Comparison of ENCODE assay signal across 8 cellular contexts in genomic region chr12:57110189-57111045, GRCh38. TPM values are rescaled to one million over a fixed set of nuclear protein-coding genes. Genes with fewer than 3 reads are reported as not detected.
DNase-seq lines count a peak whose midpoint lies in the region; ATAC-seq and TF ChIP-seq lines count a peak whose summit lies in the region.

No MANE protein-coding gene starts in this region.

- H3K4me1 Mint-ChIP-seq in neural progenitor cell: peaks cover 44% of the 10 kb centered on the region

- H3F3A ChIP-seq in neural progenitor cell (ENCODE audit: low read depth): peaks cover 20% of the 10 kb centered on the region

- peaks cover 2% of the 10 kb centered on the region for H3K9me3 Mint-ChIP-seq in neural progenitor cell

- no peak for TF ChIP-seq RAD21 in HCT116 (IDR thresholded peaks at IDR 0.05; ENCODE audit: low read depth)

- 0 to 1% methylated on average over 14 to 17 of the region's 27 CpGs for WGBS in thyroid gland, 2 donors

- intact Hi-C loops in HCT116 (cut with micrococcal nuclease) (loop anchor here (1.0 kb wide), 1 partner anchor 21 kb away; the partner anchor contains the start of gene NAB2), thyroid gland (cut with DNase I) (loop anchor here (5.0 to 10.0 kb wide), 2 partner anchors 43 to 106 kb away; partner anchors contain the start of gene ZBTB39)

- CTCF ChIA-PET in HCT116 (lab: Charles Lee): interaction anchor here (1.1 to 3.9 kb wide), 9 partner anchors 15 to 133 kb away, joined by 6 to 181 read pairs (median 20); partner anchors contain the start of genes LRP1, NAB2, NEMP1 and ZBTB39

- H3K9ac ChIP-seq in HCT116 (ENCODE audit: low read length): peak overlapping the region; percentile 96
- H3K9ac ChIP-seq in fibroblast of lung (ENCODE audit: insufficient read depth, low read length): peak overlapping the region; percentile 79
- H3K9ac ChIP-seq in neural progenitor cell: no peak overlapping the region

- H3K4me3 ChIP-seq in HCT116 (replicated peaks in 1 of 2; ENCODE audit: low read depth in 1 of 2, low read length in 2 of 2): peak overlapping the region; percentile 80 to 81
- H3K4me3 ChIP-seq in fibroblast of lung (replicated peaks in 1 of 4; ENCODE audit: control extremely low read depth in 1 of 4, insufficient read depth in 1 of 4, low read depth in 3 of 4, low read length in 4 of 4): peak overlapping the region; percentile 77 to 95 (median 86)
- H3K4me3 ChIP-seq in neural progenitor cell: peak overlapping the region; percentile 41
- peak overlapping the region; percentile 22 to 74 (median 47) for H3K4me3 ChIP-seq in thyroid gland (replicated peaks in 1 of 3)

- H3K27ac ChIP-seq in HCT116 (ENCODE audit: low read depth, low read length): peak overlapping the region; percentile 91
- peak overlapping the region; percentile 98 for H3K27ac ChIP-seq in fibroblast of lung (ENCODE audit: insufficient read depth, low read length)
- H3K27ac ChIP-seq in neural progenitor cell: no peak overlapping the region
- H3K27ac ChIP-seq in thyroid gland: peak overlapping the region; percentile 96 to 99 (median 99)

- no peaks in the 10 kb centered on the region for H3K27me3 ChIP-seq in HCT116 (ENCODE audit: insufficient read depth, low read length)
- H3K27me3 ChIP-seq in fibroblast of lung (ENCODE audit: control insufficient read depth, insufficient read depth, low read length): no peaks in the 10 kb centered on the region
- no peaks in the 10 kb centered on the region for H3K27me3 ChIP-seq in neural progenitor cell
- H3K27me3 ChIP-seq in thyroid gland: no peaks in the 10 kb centered on the region

- TF ChIP-seq CTCF in HCT116 (IDR thresholded peaks at IDR 0.05 in 2 of 3, conservative IDR thresholded peaks at IDR 0.05 in 1 of 3; ENCODE audit: borderline replicate concordance in 1 of 3, insufficient read depth in 1 of 3, low read depth in 2 of 3, low read length in 2 of 3) (no peak), fibroblast of lung (conservative IDR thresholded peaks at IDR 0.05 in 1 of 2, IDR thresholded peaks at IDR 0.05 in 1 of 2; ENCODE audit: low read depth in 1 of 2, low read length in 2 of 2) (no peak), neural progenitor cell (IDR thresholded peaks at IDR 0.05) (peak; percentile 22), thyroid gland (IDR thresholded peaks at IDR 0.05) (peak in 1 of 6 experiments; percentile 12)

- H2AFZ ChIP-seq in HCT116 (ENCODE audit: low read depth, low read length, poor library complexity, severe bottlenecking) (no peak overlapping the region), fibroblast of lung (ENCODE audit: low read length) (no peak overlapping the region), neural progenitor cell (replicated peaks) (peak overlapping the region; percentile 63)

- DNase-seq in GM03348 (ENCODE audit: low spot score): peak; percentile 67
- DNase-seq in HCT116 (ENCODE audit: low read depth, low spot score): no peak
- peak; percentile 63 to 82 for DNase-seq in NOMO-1 (lab: John Stamatoyannopoulos, UW; ENCODE audit: unreplicated experiment in 2 of 2)
- DNase-seq in activated T-cell treated with anti-CD3 and anti-CD28 coated beads for 4 hours: peak; percentile 61
- DNase-seq in fibroblast of lung (ENCODE audit: low read depth in 2 of 2): peak in 1 of 2 donors; percentile 50
- peak; percentile 91 for DNase-seq in neural progenitor cell (ENCODE audit: low spot score)
- DNase-seq in thyroid gland: peak; percentile 72 to 75
- no peak for DNase-seq in D341Med (ENCODE audit: low spot score)

- no peaks in the 10 kb centered on the region for H3K9me2 ChIP-seq in HCT116 (ENCODE audit: insufficient read depth)

- H3K36me3 ChIP-seq in HCT116 (ENCODE audit: control insufficient read depth in 1 of 2, insufficient read depth in 2 of 2, low read length in 2 of 2) (peaks cover 0 to 7% of the 10 kb centered on the region in 2 experiments; a peak in 1 of 4 replicates), fibroblast of lung (ENCODE audit: control insufficient read depth, insufficient read depth, low read length) (peaks cover 9% of the 10 kb centered on the region), neural progenitor cell (no peaks in the 10 kb centered on the region), thyroid gland (peaks cover 11 to 17% of the 10 kb centered on the region in 2 donors)

- H3K4me1 ChIP-seq in HCT116 (ENCODE audit: control insufficient read depth in 1 of 2, insufficient read depth in 2 of 2, low read length in 2 of 2): peaks cover 11 to 36% of the 10 kb centered on the region in 2 experiments
- H3K4me1 ChIP-seq in fibroblast of lung (ENCODE audit: control insufficient read depth, extremely low read depth, insufficient read depth, low read length): peaks cover 6% of the 10 kb centered on the region
- peaks cover 22% of the 10 kb centered on the region for H3K4me1 ChIP-seq in neural progenitor cell
- H3K4me1 ChIP-seq in thyroid gland: peaks cover 7 to 27% of the 10 kb centered on the region in 2 donors

- BruUV-seq in HCT116 (replicated peaks; lab: Mats Ljungman, UMichigan): TSS peak; percentile 92

- H3K79me2 ChIP-seq in HCT116 (ENCODE audit: insufficient read depth, low read length) (peaks cover 15% of the 10 kb centered on the region), fibroblast of lung (ENCODE audit: control insufficient read depth, insufficient read depth, low read length) (peaks cover 21% of the 10 kb centered on the region), neural progenitor cell (ENCODE audit: low read depth) (peaks cover 3% of the 10 kb centered on the region)

- H3K27ac Mint-ChIP-seq in neural progenitor cell: peak overlapping the region; percentile 97

- POLR2A ChIA-PET in HCT116 (lab: Charles Lee): interaction anchor here (1.3 to 3.3 kb wide), 13 partner anchors 8 to 422 kb away, joined by 3 to 55 read pairs (median 5); partner anchors contain the start of genes LRP1, NAB2, NEMP1 and PTGES3

- H3K36me3 Mint-ChIP-seq in neural progenitor cell: peaks cover 4% of the 10 kb centered on the region

- H3K27me3 Mint-ChIP-seq in neural progenitor cell (ENCODE audit: insufficient read depth, low read depth): peaks cover 5% of the 10 kb centered on the region

- H3K9me3 ChIP-seq in HCT116 (ENCODE audit: control insufficient read depth in 1 of 2, insufficient read depth in 1 of 2, low read depth in 1 of 2, low read length in 2 of 2) (no peaks in the 10 kb centered on the region), fibroblast of lung (ENCODE audit: control insufficient read depth, insufficient read depth, low read depth, low read length) (no peaks in the 10 kb centered on the region), neural progenitor cell (ENCODE audit: low read depth) (no peaks in the 10 kb centered on the region), thyroid gland (no peaks in the 10 kb centered on the region)

- H4K20me1 ChIP-seq in HCT116 (ENCODE audit: insufficient read depth) (no peaks in the 10 kb centered on the region), fibroblast of lung (ENCODE audit: control insufficient read depth, extremely low read depth, insufficient read depth, low read length) (no peaks in the 10 kb centered on the region), neural progenitor cell (ENCODE audit: low read depth) (no peaks in the 10 kb centered on the region)

- RAD21 ChIA-PET in HCT116 (lab: Charles Lee; ENCODE audit: low non-redundant PET in 1 of 2, low total read pairs in 2 of 2, uncharacterized antibody in 2 of 2, unreplicated experiment in 2 of 2): interaction anchor here (0.6 to 2.3 kb wide), 6 partner anchors 22 to 63 kb away, joined by 3 to 36 read pairs (median 5); partner anchors contain the start of gene NEMP1 (in 1 of the 2)

- TF ChIP-seq POLR2A in HCT116 (IDR thresholded peaks at IDR 0.05; ENCODE audit: borderline replicate concordance, extremely low read depth, insufficient read depth, insufficient read length) (peak; percentile 42), thyroid gland (IDR thresholded peaks at IDR 0.05) (peak; percentile 35 to 70)

- H3K4me3 Mint-ChIP-seq in neural progenitor cell: peak overlapping the region; percentile 86

- peak; percentile 46 for ATAC-seq in HCT116

- peak overlapping the region; percentile 92 for H3K4me2 ChIP-seq in HCT116 (ENCODE audit: low read length)
- peak overlapping the region; percentile 99 for H3K4me2 ChIP-seq in fibroblast of lung (ENCODE audit: extremely low read depth, insufficient read depth, low read length)
- peak overlapping the region; percentile 81 for H3K4me2 ChIP-seq in neural progenitor cell

RNA-seq across cellular contexts. Expression of gene STAT6, which starts 0.7 kb away (rescaled TPM):
- 78.5 TPM for total RNA-seq in HCT116 (2021; ENCODE audit: unreplicated experiment)
- polyA plus RNA-seq in HCT116 (2012): 53.3 and 55.0 TPM in 2 replicates
- total RNA-seq in fibroblast of lung: 90.4 and 103 TPM in 2 replicates
- polyA plus RNA-seq in fibroblast of lung: 116 and 123 TPM in 2 replicates
- 99.4 and 116 TPM in 2 replicates for polyA plus RNA-seq in fibroblast of lung (2012)
- 235 and 253 TPM in 2 replicates for polyA minus RNA-seq in fibroblast of lung (ENCODE audit: low replicate concordance)
- total RNA-seq in neural progenitor cell (ENCODE audit: low replicate concordance): 12.9 and 21.6 TPM in 2 replicates
- 100 to 1,000 TPM in 1 of 4 donors, 10 to 100 TPM in 3; 79.0 to 144 (median 89.8) TPM for total RNA-seq in thyroid gland

RNA-seq across cellular contexts. Expression of gene LRP1, which starts 17.9 kb away (rescaled TPM):
- total RNA-seq in HCT116 (2021; ENCODE audit: unreplicated experiment) (12.0 TPM), fibroblast of lung (377 and 464 TPM in 2 replicates), neural progenitor cell (ENCODE audit: low replicate concordance) (13.9 and 31.9 TPM in 2 replicates), thyroid gland (100 to 1,000 TPM in 3 of 4 donors, 10 to 100 TPM in 1; 98.5 to 161 (median 118) TPM)
- 9.3 and 14.6 TPM in 2 replicates for polyA plus RNA-seq in HCT116 (2012)
- 92.2 and 96.9 TPM in 2 replicates for polyA plus RNA-seq in fibroblast of lung
- 209 and 246 TPM in 2 replicates for polyA plus RNA-seq in fibroblast of lung (2012)
- 1,375 and 1,576 TPM in 2 replicates for polyA minus RNA-seq in fibroblast of lung (ENCODE audit: low replicate concordance)

RNA-seq across cellular contexts. Expression of gene NAB2, which starts 21.5 kb away (rescaled TPM):
- total RNA-seq in HCT116 (2021; ENCODE audit: unreplicated experiment): 77.1 TPM
- 59.6 and 68.8 TPM in 2 replicates for polyA plus RNA-seq in HCT116 (2012)
- total RNA-seq in fibroblast of lung: 39.6 and 62.7 TPM in 2 replicates
- polyA plus RNA-seq in fibroblast of lung: 31.3 and 34.6 TPM in 2 replicates
- polyA plus RNA-seq in fibroblast of lung (2012): 36.6 and 43.5 TPM in 2 replicates
- polyA minus RNA-seq in fibroblast of lung (ENCODE audit: low replicate concordance): 47.8 and 72.4 TPM in 2 replicates
- total RNA-seq in neural progenitor cell (ENCODE audit: low replicate concordance): 19.8 and 41.3 TPM in 2 replicates
- 10 to 100 TPM; 11.8 to 48.0 (median 16.1) TPM for total RNA-seq in thyroid gland

RNA-seq across cellular contexts. Expression of gene NEMP1, which starts 31.8 kb away (rescaled TPM):
- 35.2 TPM for total RNA-seq in HCT116 (2021; ENCODE audit: unreplicated experiment)
- polyA plus RNA-seq in HCT116 (2012): 9.0 and 12.3 TPM in 2 replicates
- 7.7 and 8.4 TPM in 2 replicates for total RNA-seq in fibroblast of lung
- 11.1 and 17.6 TPM in 2 replicates for polyA plus RNA-seq in fibroblast of lung
- 4.9 and 8.4 TPM in 2 replicates for polyA plus RNA-seq in fibroblast of lung (2012)
- 4.9 and 17.5 TPM in 2 replicates for polyA minus RNA-seq in fibroblast of lung (ENCODE audit: low replicate concordance)
- 55.3 and 72.0 TPM in 2 replicates for total RNA-seq in neural progenitor cell (ENCODE audit: low replicate concordance)
- 10 to 100 TPM in 2 of 4 donors, 1 to 10 TPM in 2; 5.6 to 10.9 (median 9.2) TPM for total RNA-seq in thyroid gland

RNA-seq across cellular contexts. Expression of gene LRP1-AS, which starts 37.0 kb away (rescaled TPM):
- total RNA-seq in HCT116 (2021; ENCODE audit: unreplicated experiment) (not detected), fibroblast of lung (not detected in 2 replicates), neural progenitor cell (ENCODE audit: low replicate concordance) (not detected in 2 replicates), thyroid gland (not detected)
- not detected in 2 replicates for polyA plus RNA-seq in HCT116 (2012)
- not detected in 2 replicates for polyA plus RNA-seq in fibroblast of lung
- not detected in 2 replicates for polyA plus RNA-seq in fibroblast of lung (2012)
- not detected in 2 replicates for polyA minus RNA-seq in fibroblast of lung (ENCODE audit: low replicate concordance)

Comparison
In these comparisons a context has a peak if more than half of its experiments do, and no peak if none do; other contexts are left out.
1. DNase-seq: peak in GM03348 (single experiment), NOMO-1 (2 of 2), activated T-cell treated with anti-CD3 and anti-CD28 coated beads for 4 hours (single experiment), neural progenitor cell (single experiment) and thyroid gland (2 of 2); none in HCT116 (single experiment) and D341Med (single experiment).
2. Peak in every context shown above with its lines, with median percentiles within 50 percentile points of each other: H3K4me2 ChIP-seq and H3K4me3 ChIP-seq.